ENCODE assay signal across 10 cellular contexts in the genomic region with DNA sequence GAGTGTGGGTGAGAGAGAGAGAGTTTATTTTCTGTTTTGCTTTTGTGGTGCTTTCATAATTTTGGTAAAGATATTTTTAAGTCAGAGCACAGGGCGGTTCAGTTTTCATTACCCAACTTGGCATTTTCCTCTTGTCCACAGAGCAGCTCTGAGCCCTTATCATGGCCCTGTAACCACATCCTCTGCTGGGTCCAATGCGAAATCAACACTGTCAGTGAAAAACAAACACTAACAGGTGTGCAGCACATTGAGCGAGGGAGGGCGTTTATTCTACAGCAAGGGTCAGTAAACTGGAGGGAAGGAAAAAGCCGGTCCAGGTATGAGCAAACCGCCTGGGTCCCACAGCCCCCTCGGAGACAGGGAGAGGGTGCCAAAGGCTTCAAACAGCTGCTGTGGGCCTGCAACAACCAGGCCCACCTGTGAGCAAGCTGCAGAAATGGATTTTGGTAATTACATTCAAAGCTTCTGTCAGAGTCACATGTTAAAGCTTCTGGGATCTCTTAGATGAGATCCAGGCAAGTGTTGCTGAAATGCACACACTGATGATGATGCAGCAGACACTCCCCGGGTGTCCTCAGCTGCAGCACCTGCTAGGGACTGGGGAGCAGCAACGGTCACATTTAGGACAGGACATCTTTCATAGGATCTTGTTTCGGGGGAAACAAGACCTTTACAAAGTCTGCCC.
DNase-seq lines count a peak whose midpoint lies in the region; ATAC-seq and TF ChIP-seq lines count a peak whose summit lies in the region.
"Had no signal": no experiment of that assay in that cellular context is flagged by ENCODE, and none has a peak within 500 bp of the region (broad histone marks: within the 10 kb centered on the region; RNA-seq: fewer than 3 reads in every experiment).

No MANE protein-coding gene starts in this region.

- intact Hi-C loops in activated CD4-positive, alpha-beta memory T cell treated with anti-CD3 and anti-CD28 coated beads for 36 hours (cut with micrococcal nuclease), result no loop called here
- intact Hi-C loops in spleen (cut with DNase I; ENCODE audit: low total_unique reads), result no loop called here

- H3K36me3 ChIP-seq in spleen, result no peaks in the 10 kb centered on the region
- H3K36me3 ChIP-seq: SJSA1 had no signal

- POLR2A ChIA-PET in activated CD4-positive, alpha-beta memory T cell treated with anti-CD3 and anti-CD28 coated beads for 36 hours (lab: Charles Lee), result no interaction called here

- H3K4me3 Mint-ChIP-seq in activated CD4-positive, alpha-beta memory T cell treated with anti-CD3 and anti-CD28 coated beads for 36 hours, result peak overlapping the region; percentile 2

- H3K9me3 Mint-ChIP-seq in activated CD4-positive, alpha-beta memory T cell treated with anti-CD3 and anti-CD28 coated beads for 36 hours, result no peaks in the 10 kb centered on the region

- 48 to 60% (median 55%) methylated on average over 10 of the region's 10 CpGs for WGBS in spleen, 5 donors

- H3K4me3 ChIP-seq in spleen, result no peak overlapping the region
- H3K4me3 ChIP-seq: SJSA1 had no signal

- H3K4me1 ChIP-seq in spleen, result peaks cover 0 to 26% (median 5%) of the 10 kb centered on the region in 6 donors

- no peaks in the 10 kb centered on the region for H3K27me3 Mint-ChIP-seq in activated CD4-positive, alpha-beta memory T cell treated with anti-CD3 and anti-CD28 coated beads for 36 hours

- peak overlapping the region in 5 of 8 donors; percentile 17 to 73 (median 47) for H3K27ac ChIP-seq in spleen
- H3K27ac ChIP-seq: 22Rv1, SJSA1 had no signal

- peaks cover 47% of the 10 kb centered on the region for H3K4me1 Mint-ChIP-seq in activated CD4-positive, alpha-beta memory T cell treated with anti-CD3 and anti-CD28 coated beads for 36 hours (ENCODE audit: low read depth)

- no peaks in the 10 kb centered on the region for H3K27me3 ChIP-seq in spleen (replicated peaks in 1 of 7)
- H3K27me3 ChIP-seq: SJSA1 had no signal

- peak overlapping the region; percentile 50 for H3K27ac Mint-ChIP-seq in activated CD4-positive, alpha-beta memory T cell treated with anti-CD3 and anti-CD28 coated beads for 36 hours

- ATAC-seq in HG02610 (IDR thresholded peaks at IDR 0.05; ENCODE audit: unreplicated experiment), result peak; percentile 49

- TF ChIP-seq POLR2A in spleen (IDR thresholded peaks at IDR 0.05), result no peak

- H3K36me3 Mint-ChIP-seq in activated CD4-positive, alpha-beta memory T cell treated with anti-CD3 and anti-CD28 coated beads for 36 hours, result no peaks in the 10 kb centered on the region

- no peak for TF ChIP-seq CTCF in spleen (IDR thresholded peaks at IDR 0.05 in 8 of 11, conservative IDR thresholded peaks at IDR 0.05 in 3 of 11)
- TF ChIP-seq CTCF in GM10266 (IDR thresholded peaks at IDR 0.05; ENCODE audit: control insufficient read depth, insufficient read depth, low read depth, missing control alignments), result no peak

- CTCF ChIA-PET in activated CD4-positive, alpha-beta memory T cell treated with anti-CD3 and anti-CD28 coated beads for 36 hours (lab: Charles Lee), result interaction anchor here (0.7 kb wide), 1 partner anchor 160 kb away, joined by 4 read pairs; no protein-coding TSS in a partner anchor

- H3K9me3 ChIP-seq in spleen, result no peaks in the 10 kb centered on the region
- H3K9me3 ChIP-seq: SJSA1 had no signal

- DNase-seq in DMS 273 (lab: John Stamatoyannopoulos, UW; ENCODE audit: unreplicated experiment) (peak; percentile 28), DMS 273 treated with DMSO at 0.1 percent for 48 hours (lab: John Stamatoyannopoulos, UW) (no peak), NCI-H146 (lab: John Stamatoyannopoulos, UW) (peak; percentile 96), spleen (no peak), GM10266 (ENCODE audit: extremely low spot score) (no peak), OCI-M2 (lab: John Stamatoyannopoulos, UW; ENCODE audit: unreplicated experiment) (no peak)
- DNase-seq in activated CD4-positive, alpha-beta memory T cell treated with anti-CD3 and anti-CD28 coated beads for 36 hours, result peak; percentile 38

Comparison
In these comparisons a context has a peak if more than half of its experiments do, and no peak if none do; other contexts are left out.
1. DNase-seq: peak in DMS 273 (single experiment), NCI-H146 (single experiment) and activated CD4-positive, alpha-beta memory T cell treated with anti-CD3 and anti-CD28 coated beads for 36 hours (single experiment); none in DMS 273 treated with DMSO at 0.1 percent for 48 hours (single experiment), spleen (single experiment), GM10266 (single experiment) and OCI-M2 (single experiment).